Comparison of ENCODE assay signal across 1 cellular context in genomic region chr5:95631265-95631957, GRCh38.
A peak's percentile ranks its signal among the peaks of the same experiment; 100 is the strongest.
TF ChIP-seq lines count a peak whose summit lies in the region.

No MANE protein-coding gene starts in this region.

TF ChIP-seq in IMR-90, 13 proteins besides CTCF, POLR2A, EP300 and RAD21 (continued from another document):
- TF ChIP-seq, protein P1, sequence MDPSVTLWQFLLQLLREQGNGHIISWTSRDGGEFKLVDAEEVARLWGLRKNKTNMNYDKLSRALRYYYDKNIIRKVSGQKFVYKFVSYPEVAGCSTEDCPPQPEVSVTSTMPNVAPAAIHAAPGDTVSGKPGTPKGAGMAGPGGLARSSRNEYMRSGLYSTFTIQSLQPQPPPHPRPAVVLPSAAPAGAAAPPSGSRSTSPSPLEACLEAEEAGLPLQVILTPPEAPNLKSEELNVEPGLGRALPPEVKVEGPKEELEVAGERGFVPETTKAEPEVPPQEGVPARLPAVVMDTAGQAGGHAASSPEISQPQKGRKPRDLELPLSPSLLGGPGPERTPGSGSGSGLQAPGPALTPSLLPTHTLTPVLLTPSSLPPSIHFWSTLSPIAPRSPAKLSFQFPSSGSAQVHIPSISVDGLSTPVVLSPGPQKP (IDR thresholded peaks at IDR 0.05; ENCODE audit: borderline replicate concordance, low read depth, low read length) = no peak
- TF ChIP-seq MXI1 (IDR thresholded peaks at IDR 0.05; ENCODE audit: borderline replicate concordance, low read depth, low read length) (no peak), SMC3 (IDR thresholded peaks at IDR 0.05; ENCODE audit: low read depth, low read length) (no peak), FOS (IDR thresholded peaks at IDR 0.05; ENCODE audit: low read depth, low read length) (peak; percentile 7; the same call in 1 of the 2 replicates), MAFK (IDR thresholded peaks at IDR 0.05; ENCODE audit: low read depth, low read length) (no peak), CHD1 (IDR thresholded peaks at IDR 0.05; ENCODE audit: low read depth, low read length) (no peak), MAZ (IDR thresholded peaks at IDR 0.05; ENCODE audit: borderline replicate concordance, low read depth, low read length) (no peak)
